24 cellular contexts compared by ENCODE assay signal in the genomic region with DNA sequence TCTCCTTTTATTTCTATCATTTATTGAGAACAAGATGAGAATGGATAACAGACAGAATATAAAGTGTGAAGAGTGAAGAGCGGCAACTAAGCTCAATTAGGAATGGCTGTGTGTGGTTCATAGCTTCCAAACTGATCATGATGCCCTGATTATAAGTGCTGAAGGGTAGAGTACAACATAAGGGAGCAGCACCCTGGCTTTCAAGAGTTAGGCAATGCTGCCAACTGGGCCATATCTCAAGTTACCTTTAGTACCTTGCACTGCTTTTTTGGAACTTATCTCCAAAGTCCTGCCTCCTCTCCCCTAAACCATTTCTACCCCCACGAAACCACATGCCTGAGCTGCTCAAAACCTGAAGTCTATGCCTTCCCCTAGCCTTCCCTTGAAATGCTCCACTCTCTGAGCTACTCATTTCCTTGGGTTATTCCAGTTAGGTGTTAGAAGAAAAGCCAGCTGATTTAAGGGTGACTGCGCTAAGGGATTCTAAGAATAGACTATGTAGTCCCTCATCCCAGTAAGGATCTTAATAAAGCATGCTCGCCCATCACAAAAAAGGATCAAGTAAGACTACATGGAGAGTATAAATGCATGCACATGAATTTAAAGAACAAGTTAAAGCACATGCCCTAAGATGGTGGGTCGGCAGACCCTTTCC.
"Had no signal": no experiment of that assay in that cellular context is flagged by ENCODE, and none has a peak within 500 bp of the region (broad histone marks: within the 10 kb centered on the region; RNA-seq: fewer than 3 reads in every experiment).

No MANE protein-coding gene starts in this region.

- H3K27me3 Mint-ChIP-seq: activated CD8-positive, alpha-beta memory T cell treated with anti-CD3 and anti-CD28 coated beads, Interleukin-2, amount 10 ng/mL, durations not matched to agents 7 days and 5 days; effector memory CD8-positive, alpha-beta T cell; naive thymus-derived CD4-positive, alpha-beta T cell; T-helper 17 cell had no signal

- H3K4me1 Mint-ChIP-seq: mesothelial cell of epicardium, neural crest cell had no signal

- H3K27ac Mint-ChIP-seq: activated CD8-positive, alpha-beta memory T cell treated with anti-CD3 and anti-CD28 coated beads, Interleukin-2, amount 10 ng/mL, durations not matched to agents 7 days and 5 days; activated CD8-positive, alpha-beta T cell treated with anti-CD3 and anti-CD28 coated beads, Interleukin-2, amount 10 ng/mL, durations not matched to agents 7 days and 5 days; activated T-helper 2 cell treated with anti-CD3 and anti-CD28 coated beads, Interferon-gamma antibody, Interleukin-2, Interleukin-4, amounts not matched to agents 10 μg/mL and 5 μg/mL and 100 μg/mL, durations not matched to agents 14 hours and 24 hours and 36 hours; effector memory CD8-positive, alpha-beta T cell; mesothelial cell of epicardium; T-helper 17 cell had no signal

- DNase-seq: activated CD8-positive, alpha-beta memory T cell treated with anti-CD3 and anti-CD28 coated beads, Interleukin-2, amount 10 ng/mL, durations not matched to agents 7 days and 5 days; activated CD8-positive, alpha-beta T cell treated with anti-CD3 and anti-CD28 coated beads, Interleukin-2, amount 10 ng/mL, durations not matched to agents 7 days and 5 days; activated T-cell treated with anti-CD3 and anti-CD28 coated beads, Interleukin-2, amount 50 U/mL, for 48 hours; adrenal gland; aorta; body of pancreas; cerebellar nuclear complex; dorsolateral prefrontal cortex; effector memory CD8-positive, alpha-beta T cell; islet precursor cell; mammary epithelial cell; naive thymus-derived CD4-positive, alpha-beta T cell; nucleus accumbens; pancreas; stimulated activated CD4-positive, alpha-beta T cell treated with anti-CD3 and anti-CD28 coated beads, Interleukin-15, amount 100 ng/mL, for 24 hours; stimulated activated CD4-positive, alpha-beta T cell treated with anti-CD3 and anti-CD28 coated beads, Interleukin-2, amount 100 ng/mL, for 24 hours; stimulated activated naive CD4-positive, alpha-beta T cell treated with Interleukin-2 at 50 U/mL for 16 hours; T-helper 17 cell; T1000 had no signal

- ATAC-seq: activated CD8-positive, alpha-beta memory T cell treated with anti-CD3 and anti-CD28 coated beads, Interleukin-2, amount 10 ng/mL, durations not matched to agents 7 days and 5 days; activated CD8-positive, alpha-beta T cell treated with anti-CD3 and anti-CD28 coated beads, Interleukin-2, amount 10 ng/mL, durations not matched to agents 7 days and 5 days; activated naive CD4-positive, alpha-beta T cell treated with anti-CD3 and anti-CD28 coated beads, Interleukin-2, amount 50 U/mL, for 72 hours; body of pancreas; effector memory CD8-positive, alpha-beta T cell; gastroesophageal sphincter; naive thymus-derived CD4-positive, alpha-beta T cell; pancreas; T-helper 17 cell had no signal

- H3K9me3 Mint-ChIP-seq: activated naive CD4-positive, alpha-beta T cell treated with anti-CD3 and anti-CD28 coated beads, Interleukin-2, amount 50 U/mL, for 72 hours; activated T-helper 2 cell treated with anti-CD3 and anti-CD28 coated beads, Interferon-gamma antibody, Interleukin-2, Interleukin-4, amounts not matched to agents 10 μg/mL and 5 μg/mL and 100 μg/mL, durations not matched to agents 14 hours and 24 hours and 36 hours; effector memory CD8-positive, alpha-beta T cell; naive thymus-derived CD4-positive, alpha-beta T cell; neural crest cell had no signal

- H3K4me3 Mint-ChIP-seq: activated CD8-positive, alpha-beta memory T cell treated with anti-CD3 and anti-CD28 coated beads, Interleukin-2, amount 10 ng/mL, durations not matched to agents 7 days and 5 days; activated CD8-positive, alpha-beta T cell treated with anti-CD3 and anti-CD28 coated beads, Interleukin-2, amount 10 ng/mL, durations not matched to agents 7 days and 5 days; effector memory CD8-positive, alpha-beta T cell; mesothelial cell of epicardium; naive thymus-derived CD4-positive, alpha-beta T cell; neural crest cell; T-helper 17 cell had no signal
